In genomic region chr5:58965677-58966414, GRCh38 we compare ENCODE assay signal across 16 cellular contexts.
"Had no signal": no experiment of that assay in that cellular context is flagged by ENCODE, and none has a peak within 500 bp of the region (broad histone marks: within the 10 kb centered on the region; RNA-seq: fewer than 3 reads in every experiment).

No MANE protein-coding gene starts in this region.

- H3K9me3 Mint-ChIP-seq: activated CD4-positive, alpha-beta memory T cell treated with anti-CD3 and anti-CD28 coated beads, Interleukin-2, amount 10 ng/mL, durations not matched to agents 7 days and 5 days; activated naive CD4-positive, alpha-beta T cell treated with anti-CD3 and anti-CD28 coated beads, Interleukin-2, amount 10 ng/mL, durations not matched to agents 7 days and 5 days; nephron had no signal

- ATAC-seq: mucosa of descending colon had no signal

- H3K9me3 ChIP-seq: adrenal gland, esophagus squamous epithelium, mucosa of descending colon, thyroid gland, uterus had no signal

- H3K4me1 ChIP-seq: esophagus squamous epithelium, uterus had no signal

- DNase-seq: activated CD4-positive, alpha-beta memory T cell treated with anti-CD3 and anti-CD28 coated beads, Interleukin-2, amount 10 ng/mL, durations not matched to agents 7 days and 5 days; activated CD4-positive, alpha-beta T cell treated with anti-CD3 and anti-CD28 coated beads for 1 hour; activated CD8-positive, alpha-beta memory T cell treated with anti-CD3 and anti-CD28 coated beads, Interleukin-2, amount 50 U/mL, for 48 hours; activated naive CD4-positive, alpha-beta T cell treated with anti-CD3 and anti-CD28 coated beads, Interleukin-2, amount 10 ng/mL, durations not matched to agents 7 days and 5 days; adrenal gland; cerebellar nuclear complex; esophagus squamous epithelium; foreskin fibroblast; mucosa of descending colon; stimulated activated CD4-positive, alpha-beta T cell treated with anti-CD3 and anti-CD28 coated beads, Interleukin-15, amount 100 ng/mL, for 24 hours; stimulated activated CD4-positive, alpha-beta T cell treated with anti-CD3 and anti-CD28 coated beads, Interleukin-4, amount 100 ng/mL, for 24 hours; thyroid gland; uterus had no signal

- H3K27me3 ChIP-seq: adrenal gland, esophagus squamous epithelium, thyroid gland, uterus had no signal

- H3K27ac Mint-ChIP-seq: activated CD4-positive, alpha-beta memory T cell treated with anti-CD3 and anti-CD28 coated beads, Interleukin-2, amount 10 ng/mL, durations not matched to agents 7 days and 5 days; activated naive CD4-positive, alpha-beta T cell treated with anti-CD3 and anti-CD28 coated beads, Interleukin-2, amount 10 ng/mL, durations not matched to agents 7 days and 5 days had no signal

- H3K4me1 Mint-ChIP-seq: nephron had no signal

- H3K4me3 Mint-ChIP-seq: activated CD4-positive, alpha-beta memory T cell treated with anti-CD3 and anti-CD28 coated beads, Interleukin-2, amount 10 ng/mL, durations not matched to agents 7 days and 5 days; activated naive CD4-positive, alpha-beta T cell treated with anti-CD3 and anti-CD28 coated beads, Interleukin-2, amount 10 ng/mL, durations not matched to agents 7 days and 5 days; nephron had no signal

- H3K4me3 ChIP-seq: adrenal gland, esophagus squamous epithelium, mucosa of descending colon, thyroid gland, uterus had no signal

- H3K27ac ChIP-seq: adrenal gland, esophagus squamous epithelium, thyroid gland, uterus had no signal

- H3K36me3 ChIP-seq: adrenal gland, esophagus squamous epithelium, thyroid gland, uterus had no signal

- FAIRE-seq: endometrium, islet of Langerhans had no signal
